22 cellular contexts compared by ENCODE assay signal in the genomic region with DNA sequence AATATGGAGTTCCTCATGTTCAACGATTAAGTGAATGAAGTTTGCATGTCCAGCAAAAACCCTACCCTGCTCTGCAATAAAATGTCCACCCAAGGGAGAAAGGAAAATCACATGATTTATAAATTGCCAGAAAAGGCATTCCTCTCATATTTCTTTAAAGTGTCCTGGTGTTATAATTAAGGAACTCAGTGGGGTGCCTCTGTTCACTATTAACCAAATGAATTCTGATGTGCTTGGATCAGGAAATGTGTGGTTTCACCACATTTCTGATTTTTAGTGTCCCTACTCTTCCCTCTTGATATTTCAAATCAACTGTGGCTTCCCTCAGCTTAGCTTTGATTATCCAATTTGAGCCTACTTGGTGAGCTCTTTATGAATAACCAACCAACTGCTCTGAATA.
DNase-seq lines count a peak whose midpoint lies in the region; ATAC-seq, FAIRE-seq and TF ChIP-seq lines count a peak whose summit lies in the region.
"Had no signal": no experiment of that assay in that cellular context is flagged by ENCODE, and none has a peak within 500 bp of the region (broad histone marks: within the 10 kb centered on the region; RNA-seq: fewer than 3 reads in every experiment).

No MANE protein-coding gene starts in this region.

- H3K4me2 ChIP-seq in BLaER1 = 0 out of 2 replicates have a peak overlapping the region, but pooled peaks have one; percentile 0
- H3K4me2 ChIP-seq in astrocyte (ENCODE audit: low read length) = no peak overlapping the region
- no peak overlapping the region for H3K4me2 ChIP-seq in mesenchymal stem cell (ENCODE audit: low read length, poor library complexity, severe bottlenecking)
- H3K4me2 ChIP-seq: KMS-11 had no signal

- peaks cover 3% of the 10 kb centered on the region for H3K36me3 Mint-ChIP-seq in astrocyte (ENCODE audit: low read depth, unreplicated experiment)
- H3K36me3 Mint-ChIP-seq: CD4-positive, alpha-beta memory T cell; T-cell had no signal

- no peak overlapping the region for H3K4me3 Mint-ChIP-seq in astrocyte (ENCODE audit: unreplicated experiment)
- H3K4me3 Mint-ChIP-seq: CD4-positive, alpha-beta memory T cell; T-cell had no signal

- H3K36me3 ChIP-seq in BLaER1 (no peaks in the 10 kb centered on the region), astrocyte (ENCODE audit: insufficient read depth, low read length) (no peaks in the 10 kb centered on the region), mesenchymal stem cell (ENCODE audit: control insufficient read depth in 1 of 2, insufficient read depth in 2 of 2, low read depth in 1 of 2, low read length in 2 of 2) (no peaks in the 10 kb centered on the region), MG63 (no peaks in the 10 kb centered on the region)
- H3K36me3 ChIP-seq: BE2C had no signal

- H4K20me1 ChIP-seq in BLaER1 (no peaks in the 10 kb centered on the region), astrocyte (ENCODE audit: insufficient read depth, low read length) (no peaks in the 10 kb centered on the region)

- no peak overlapping the region for H3K23ac ChIP-seq in mesenchymal stem cell (ENCODE audit: low read length in 2 of 2)

- H4K91ac ChIP-seq in mesenchymal stem cell (ENCODE audit: low read length) = no peak overlapping the region

- H3K18ac ChIP-seq in mesenchymal stem cell (ENCODE audit: low read depth in 1 of 2, low read length in 2 of 2) = no peak overlapping the region

- H3K27ac ChIP-seq in BLaER1 (no peak overlapping the region), astrocyte (ENCODE audit: low read depth, low read length) (no peak overlapping the region), mesenchymal stem cell (ENCODE audit: low read length, poor library complexity, severe bottlenecking) (peak overlapping the region; percentile 98)
- H3K27ac ChIP-seq: KMS-11 had no signal

- H3K79me1 ChIP-seq in mesenchymal stem cell (replicated peaks; ENCODE audit: low read length, poor library complexity, severe bottlenecking) = peaks cover 8% of the 10 kb centered on the region

- 100% methylated on average over 1 of the region's 1 CpG for WGBS in mesenchymal stem cell

- H3K4me1 Mint-ChIP-seq in astrocyte (ENCODE audit: low read depth, unreplicated experiment) = peaks cover 10% of the 10 kb centered on the region
- H3K4me1 Mint-ChIP-seq: CD4-positive, alpha-beta memory T cell; T-cell had no signal

- no peak overlapping the region for H4K8ac ChIP-seq in mesenchymal stem cell (ENCODE audit: low read length)

- FAIRE-seq in astrocyte (lab: Jason Lieb, UNC) = peak; percentile 17
- FAIRE-seq: GM12891, GM18507, H1 had no signal

- H3K4ac ChIP-seq in mesenchymal stem cell (ENCODE audit: low read depth in 1 of 2, low read length in 2 of 2) = no peak overlapping the region

- H2AFZ ChIP-seq in astrocyte (ENCODE audit: low read depth, low read length) (no peak overlapping the region), mesenchymal stem cell (ENCODE audit: low read depth, low read length) (no peak overlapping the region)
- H2AFZ ChIP-seq: PC-9 had no signal

- H3K27ac Mint-ChIP-seq in astrocyte (ENCODE audit: unreplicated experiment) = no peak overlapping the region
- H3K27ac Mint-ChIP-seq: CD4-positive, alpha-beta memory T cell; T-cell had no signal

- DNase-seq in astrocyte (ENCODE audit: low read depth) = peak; percentile 40
- DNase-seq in mesenchymal stem cell = no peak
- no peak for DNase-seq in MG63
- DNase-seq: BE2C; CD4-positive, alpha-beta memory T cell; DND-41; GF-D8; MM.1S; NCI-H1105 treated with DMSO at 0.1 percent for 48 hours; NCI-H187 treated with DMSO at 0.1 percent for 48 hours; NCI-H446; NCI-H748 treated with DMSO at 0.1 percent for 48 hours; PC-9; T-cell had no signal

- H3K9me3 Mint-ChIP-seq in astrocyte (ENCODE audit: unreplicated experiment) = no peaks in the 10 kb centered on the region

- ATAC-seq in HG02763 (IDR thresholded peaks at IDR 0.05; ENCODE audit: unreplicated experiment) (no peak), GM19455 (IDR thresholded peaks at IDR 0.05; ENCODE audit: unreplicated experiment) (no peak)
- ATAC-seq: T-cell had no signal

- H2BK15ac ChIP-seq in mesenchymal stem cell (ENCODE audit: low read depth, poor library complexity, severe bottlenecking) = no peak overlapping the region

- no peak overlapping the region for H2BK120ac ChIP-seq in mesenchymal stem cell (ENCODE audit: low read depth, low read length)

- TF ChIP-seq RAD21 in Ishikawa (IDR thresholded peaks at IDR 0.05; ENCODE audit: low read depth) = no peak

- no peak for TF ChIP-seq CTCF in astrocyte (IDR thresholded peaks at IDR 0.05; ENCODE audit: insufficient read depth, low read depth, low read length)

- no peak overlapping the region for H3K9ac ChIP-seq in BLaER1
- no peak overlapping the region for H3K9ac ChIP-seq in astrocyte (ENCODE audit: low read length)
- peak overlapping the region; percentile 82 for H3K9ac ChIP-seq in mesenchymal stem cell (ENCODE audit: low read length)
- H3K9ac ChIP-seq: KMS-11 had no signal

- no peak overlapping the region for H2AK5ac ChIP-seq in mesenchymal stem cell (ENCODE audit: low read length, severe bottlenecking)

- H3K27me3 ChIP-seq in BLaER1 = no peaks in the 10 kb centered on the region
- no peaks in the 10 kb centered on the region for H3K27me3 ChIP-seq in astrocyte (ENCODE audit: insufficient read depth, low read length)
- H3K27me3 ChIP-seq in mesenchymal stem cell (ENCODE audit: control insufficient read depth in 1 of 2, insufficient read depth in 1 of 2, low read length in 2 of 2) = no peaks in the 10 kb centered on the region
- no peaks in the 10 kb centered on the region for H3K27me3 ChIP-seq in MG63
- H3K27me3 ChIP-seq: BE2C had no signal

- H3K4me1 ChIP-seq in BLaER1 (peaks cover 19% of the 10 kb centered on the region), astrocyte (ENCODE audit: insufficient read depth, low read length) (peaks cover 29% of the 10 kb centered on the region), mesenchymal stem cell (ENCODE audit: control insufficient read depth, insufficient read depth, low read depth, low read length) (peaks cover 11% of the 10 kb centered on the region)

- H3K4me3 ChIP-seq in BLaER1 (no peak overlapping the region), astrocyte (ENCODE audit: insufficient read depth, low read depth, low read length) (no peak overlapping the region), mesenchymal stem cell (ENCODE audit: insufficient read depth in 1 of 2, low read depth in 1 of 2, low read length in 2 of 2) (no peak overlapping the region), MG63 (no peak overlapping the region)
- H3K4me3 ChIP-seq: PC-9 had no signal

- H3K14ac ChIP-seq in mesenchymal stem cell (ENCODE audit: low read length in 2 of 2) = no peak overlapping the region

- peak; percentile 68; the same call in 1 of the 2 replicates for TF ChIP-seq EP300 in Ishikawa (IDR thresholded peaks at IDR 0.05; ENCODE audit: borderline replicate concordance)

- H2BK12ac ChIP-seq in mesenchymal stem cell (ENCODE audit: low read length in 2 of 2) = no peak overlapping the region

- H2BK5ac ChIP-seq in mesenchymal stem cell (ENCODE audit: low read depth, low read length, poor library complexity, severe bottlenecking) = peak overlapping the region; percentile 25

- no peaks in the 10 kb centered on the region for H3K79me2 ChIP-seq in astrocyte (ENCODE audit: insufficient read depth, low read length)

- no peaks in the 10 kb centered on the region for H3K27me3 Mint-ChIP-seq in astrocyte (ENCODE audit: low read depth, unreplicated experiment)
- H3K27me3 Mint-ChIP-seq: CD4-positive, alpha-beta memory T cell; T-cell had no signal

- H3K9me3 ChIP-seq in BLaER1 (peaks cover 11% of the 10 kb centered on the region; the same call in 1 of the 2 replicates), astrocyte (ENCODE audit: insufficient read depth, low read depth, low read length) (no peaks in the 10 kb centered on the region), mesenchymal stem cell (ENCODE audit: control insufficient read depth, low read length) (no peaks in the 10 kb centered on the region), MG63 (no peaks in the 10 kb centered on the region)
- H3K9me3 ChIP-seq: BE2C had no signal

TF ChIP-seq in Ishikawa, 13 proteins besides CTCF, POLR2A, EP300 and RAD21:
- TF ChIP-seq NFIC (IDR thresholded peaks at IDR 0.05) (peak; percentile 30; the same call in 1 of the 2 replicates), TEAD4 (IDR thresholded peaks at IDR 0.05) (peak; percentile 80; the same call in 1 of the 2 replicates), TCF12 (IDR thresholded peaks at IDR 0.05; ENCODE audit: low read depth) (peak; percentile 41; the same call in 1 of the 2 replicates), YY1 (IDR thresholded peaks at IDR 0.05; ENCODE audit: low read depth) (0 out of 2 replicates have a peak, but pooled peaks have one; percentile 52), FOXM1 (IDR thresholded peaks at IDR 0.05; ENCODE audit: borderline replicate concordance, low read depth) (peak; percentile 56; the same call in 1 of the 2 replicates), ZBTB7A (IDR thresholded peaks at IDR 0.05; ENCODE audit: low read depth) (no peak), USF1 (IDR thresholded peaks at IDR 0.05) (peak; percentile 45; the same call in 1 of the 2 replicates), MAX (IDR thresholded peaks at IDR 0.05) (no peak)
